Comparison of ENCODE assay signal across 8 cellular contexts in the genomic region with DNA sequence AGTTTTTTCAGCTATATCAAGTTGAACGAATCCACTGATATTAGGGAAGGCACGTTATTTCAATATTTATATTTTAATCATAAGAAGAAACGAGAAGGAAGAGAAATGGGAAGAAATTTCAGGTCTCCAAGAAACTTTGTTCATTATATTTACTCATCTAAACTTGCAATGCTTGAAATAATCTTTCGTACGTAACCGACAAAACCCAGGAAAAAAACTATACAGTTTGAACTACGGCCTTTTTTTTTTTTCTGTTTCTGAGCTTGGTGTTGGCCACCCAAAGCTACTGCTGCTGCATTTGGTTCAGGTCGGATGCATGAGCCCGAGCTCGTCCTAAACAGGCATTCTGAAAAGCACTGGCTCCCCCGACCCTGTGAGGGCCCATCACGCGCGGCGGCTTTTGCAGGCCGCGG. TPM values are rescaled to one million over a fixed set of nuclear protein-coding genes. Genes with fewer than 3 reads are reported as not detected.
DNase-seq lines count a peak whose midpoint lies in the region; TF ChIP-seq lines count a peak whose summit lies in the region.

No MANE protein-coding gene starts in this region.

- H3K36me3 Mint-ChIP-seq in Caco-2 (ENCODE audit: insufficient read depth, unreplicated experiment) (peaks cover 48% of the 10 kb centered on the region), osteocyte (ENCODE audit: unreplicated experiment) (no peaks in the 10 kb centered on the region)

- no peak overlapping the region for H2AFZ ChIP-seq in OCI-LY1 (ENCODE audit: low read length)

- H3K36me3 ChIP-seq in Caco-2 (ENCODE audit: control insufficient read depth, insufficient read depth, low read length) (no peaks in the 10 kb centered on the region; the same call in 1 of the 2 replicates), OCI-LY1 (ENCODE audit: insufficient read depth, low read length) (no peaks in the 10 kb centered on the region)

- H3K9me3 Mint-ChIP-seq in Caco-2 (ENCODE audit: unreplicated experiment): peaks cover 4% of the 10 kb centered on the region
- H3K9me3 Mint-ChIP-seq in osteocyte (ENCODE audit: unreplicated experiment): no peaks in the 10 kb centered on the region

- H3K4me1 ChIP-seq in Caco-2 (peaks cover 21% of the 10 kb centered on the region), OCI-LY1 (ENCODE audit: insufficient read depth, low read length, severe bottlenecking) (peaks cover 11% of the 10 kb centered on the region)

- BruUV-seq in Caco-2 (replicated peaks; lab: Mats Ljungman, UMichigan): no TSS peak

- peak overlapping the region; percentile 98 for H3K4me3 ChIP-seq in Caco-2 (ENCODE audit: low read depth, low read length)
- H3K4me3 ChIP-seq in OCI-LY1 (ENCODE audit: low read depth, low read length, poor library complexity, severe bottlenecking): peak overlapping the region; percentile 56

- H3K27me3 ChIP-seq in Caco-2 (replicated peaks; ENCODE audit: control insufficient read depth, insufficient read depth, low read length) (no peaks in the 10 kb centered on the region), OCI-LY1 (ENCODE audit: insufficient read depth, low read length) (peaks cover 13% of the 10 kb centered on the region)

- H3K9ac ChIP-seq in OCI-LY1 (ENCODE audit: low read length): peak overlapping the region; percentile 8; the same call in 1 of the 2 replicates

- CTCF ChIA-PET in Caco-2 (lab: Charles Lee): interaction anchor here (2.3 kb wide), 1 partner anchor 102 kb away, joined by 12 read pairs; no protein-coding TSS in a partner anchor

- H3K9me3 ChIP-seq in Caco-2 (no peaks in the 10 kb centered on the region), OCI-LY1 (ENCODE audit: low read length) (no peaks in the 10 kb centered on the region)

- H3K27ac ChIP-seq in OCI-LY1 (ENCODE audit: low read depth, low read length, poor library complexity, severe bottlenecking) (no peak overlapping the region), epithelial cell of prostate (peak overlapping the region; percentile 97)

- POLR2A ChIA-PET in Caco-2 (lab: Charles Lee): interaction anchor here (0.5 to 0.7 kb wide), 2 partner anchors 264 to 1059 kb away, joined by 3 to 4 read pairs; no protein-coding TSS in a partner anchor

- no peaks in the 10 kb centered on the region for H4K20me1 ChIP-seq in OCI-LY1 (ENCODE audit: insufficient read depth, low read length)

- peak overlapping the region; percentile 84 for H3K4me3 Mint-ChIP-seq in Caco-2 (ENCODE audit: unreplicated experiment)
- H3K4me3 Mint-ChIP-seq in osteocyte (ENCODE audit: unreplicated experiment): peak overlapping the region; percentile 88

- peak overlapping the region; percentile 90 for H3K27ac Mint-ChIP-seq in Caco-2 (ENCODE audit: unreplicated experiment)
- peak overlapping the region; percentile 88 for H3K27ac Mint-ChIP-seq in osteocyte (ENCODE audit: unreplicated experiment)

- TF ChIP-seq CTCF in Caco-2 (IDR thresholded peaks at IDR 0.05; ENCODE audit: insufficient read depth in 1 of 2, low read depth in 1 of 2, low read length in 1 of 2, severe bottlenecking in 1 of 2, unreplicated experiment in 1 of 2): no peak
- no peak for TF ChIP-seq CTCF in OCI-LY1 (IDR thresholded peaks at IDR 0.05; ENCODE audit: low read length)
- TF ChIP-seq CTCF in osteocyte (IDR thresholded peaks at IDR 0.05): no peak
- TF ChIP-seq CTCF in GM20000 (IDR thresholded peaks at IDR 0.05; ENCODE audit: extremely low read depth, missing control alignments): no peak

- H3K27me3 Mint-ChIP-seq in Caco-2 (ENCODE audit: insufficient read depth, unreplicated experiment): no peaks in the 10 kb centered on the region
- peaks cover 15% of the 10 kb centered on the region for H3K27me3 Mint-ChIP-seq in osteocyte (ENCODE audit: unreplicated experiment)

- H3K4me1 Mint-ChIP-seq in Caco-2 (ENCODE audit: low read depth, unreplicated experiment) (peaks cover 11% of the 10 kb centered on the region), osteocyte (ENCODE audit: unreplicated experiment) (peaks cover 28% of the 10 kb centered on the region)

- no peaks in the 10 kb centered on the region for H3K9me2 ChIP-seq in OCI-LY1 (ENCODE audit: low read depth, low read length)

- DNase-seq in Caco-2: no peak
- no peak for DNase-seq in epithelial cell of prostate (ENCODE audit: low read depth, low spot score)
- DNase-seq in osteocyte (ENCODE audit: extremely low spot score, unreplicated experiment): no peak
- DNase-seq in NCI-H1417 treated with DMSO at 0.1 percent for 48 hours (lab: John Stamatoyannopoulos, UW): no peak
- DNase-seq in NCI-H345 treated with DMSO at 0.1 percent for 48 hours (lab: John Stamatoyannopoulos, UW; ENCODE audit: unreplicated experiment): no peak
- DNase-seq in GF-D8 (lab: John Stamatoyannopoulos, UW): no peak
- no peak for DNase-seq in GM20000 (ENCODE audit: low spot score)

- peak overlapping the region; percentile 67 for H3K4me2 ChIP-seq in OCI-LY1 (ENCODE audit: low read length)

- intact Hi-C loops in Caco-2 (cut with micrococcal nuclease; ENCODE audit: unreplicated experiment): loop anchor here (1.0 to 5.0 kb wide), 5 partner anchors 89 to 921 kb away; a partner anchor contains a TSS

- no peaks in the 10 kb centered on the region for H3K79me2 ChIP-seq in OCI-LY1 (ENCODE audit: insufficient read depth, low read length)

- H3F3A ChIP-seq in OCI-LY1 (ENCODE audit: insufficient read depth, low read length): no peaks in the 10 kb centered on the region

RNA-seq across cellular contexts. Expression of a gene that starts 0.5 kb away (rescaled TPM):
- total RNA-seq in Caco-2 (2022) (141 and 152 TPM in 2 replicates), osteocyte (26.0 and 26.6 TPM in 2 replicates)

RNA-seq across cellular contexts. Expression of a gene that starts 55.1 kb away (rescaled TPM):
- 5.2 and 5.6 TPM in 2 replicates for total RNA-seq in Caco-2 (2022)
- 0.05 and 0.08 TPM in 2 replicates for total RNA-seq in osteocyte
